Comparison of ENCODE assay signal across 23 cellular contexts in genomic region chr2:105681927-105682326, GRCh38.
A peak's percentile ranks its signal among the peaks of the same experiment; 100 is the strongest.
DNase-seq lines count a peak whose midpoint lies in the region; ATAC-seq and TF ChIP-seq lines count a peak whose summit lies in the region.
"Had no signal": no experiment of that assay in that cellular context is flagged by ENCODE, and none has a peak within 500 bp of the region (broad histone marks: within the 10 kb centered on the region; RNA-seq: fewer than 3 reads in every experiment).

No MANE protein-coding gene starts in this region.

- H3K4me3 ChIP-seq in KMS-11 (IDR thresholded peaks at IDR 0.05; ENCODE audit: insufficient read depth, low read depth, low read length) (no peak overlapping the region), sigmoid colon (no peak overlapping the region)
- H3K4me3 ChIP-seq: A549; BLaER1 treated with 17β-estradiol and CSF1 and Interleukin-3, amounts not matched to agents 10 nM and 100 nM; HAP-1 had no signal

- H3K4me1 ChIP-seq in KMS-11 (ENCODE audit: low read depth, poor library complexity, severe bottlenecking) (peaks cover 23% of the 10 kb centered on the region), sigmoid colon (no peaks in the 10 kb centered on the region)
- H3K4me1 ChIP-seq: A549, BE2C, HAP-1 had no signal

- WGBS in sigmoid colon, 2 donors = 93% methylated on average over 2 of the region's 2 CpGs

- TF ChIP-seq CTCF in KMS-11 (conservative IDR thresholded peaks at IDR 0.05; ENCODE audit: low read depth, low read length) = no peak
- TF ChIP-seq CTCF in sigmoid colon (IDR thresholded peaks at IDR 0.05) = no peak

- no peak overlapping the region for H3K4me3 Mint-ChIP-seq in T-helper 17 cell
- H3K4me3 Mint-ChIP-seq: CD14-positive monocyte; CD4-positive, alpha-beta T cell; CD8-positive, alpha-beta memory T cell; HFFc6 had no signal

- H3K27me3 Mint-ChIP-seq in T-helper 17 cell = peaks cover 7% of the 10 kb centered on the region
- H3K27me3 Mint-ChIP-seq: CD4-positive, alpha-beta T cell had no signal

- H3K9me3 ChIP-seq in T-helper 17 cell (ENCODE audit: control insufficient read depth, low read length, poor library complexity, severe bottlenecking) = no peaks in the 10 kb centered on the region
- H3K9me3 ChIP-seq in sigmoid colon = no peaks in the 10 kb centered on the region
- H3K9me3 ChIP-seq: A549, BE2C, HAP-1 had no signal

- H3K27ac ChIP-seq in KMS-11 (no peak overlapping the region), sigmoid colon (no peak overlapping the region)
- H3K27ac ChIP-seq: A549 had no signal

- H2AFZ ChIP-seq in KMS-11 (ENCODE audit: low read depth) = no peak overlapping the region

- TF ChIP-seq POLR2A in sigmoid colon (IDR thresholded peaks at IDR 0.05) = no peak

- H3K36me3 Mint-ChIP-seq in T-helper 17 cell (ENCODE audit: low read depth) = no peaks in the 10 kb centered on the region
- H3K36me3 Mint-ChIP-seq: CD14-positive monocyte had no signal

- H3K79me2 ChIP-seq in KMS-11 (ENCODE audit: insufficient read depth, low read depth) = no peaks in the 10 kb centered on the region

- TF ChIP-seq EP300 in sigmoid colon (IDR thresholded peaks at IDR 0.05) = no peak

- H4K20me1 ChIP-seq in KMS-11 (ENCODE audit: insufficient read depth) = no peaks in the 10 kb centered on the region
- H4K20me1 ChIP-seq: BLaER1 treated with 17β-estradiol and CSF1 and Interleukin-3, amounts not matched to agents 10 nM and 100 nM had no signal

- peak; percentile 20 for ATAC-seq in T-helper 17 cell
- ATAC-seq: A549 had no signal

- no peaks in the 10 kb centered on the region for H3K36me3 ChIP-seq in KMS-11 (ENCODE audit: insufficient read depth)
- H3K36me3 ChIP-seq in sigmoid colon = no peaks in the 10 kb centered on the region
- H3K36me3 ChIP-seq: BE2C; BLaER1 treated with 17β-estradiol and CSF1 and Interleukin-3, amounts not matched to agents 10 nM and 100 nM; HAP-1 had no signal

- H3K9ac ChIP-seq in KMS-11 = no peak overlapping the region
- H3K9ac ChIP-seq: BLaER1 treated with 17β-estradiol and CSF1 and Interleukin-3, amounts not matched to agents 10 nM and 100 nM had no signal

- H3K4me1 Mint-ChIP-seq in T-helper 17 cell = peaks cover 11% of the 10 kb centered on the region

- H3K4me2 ChIP-seq in KMS-11 = peak overlapping the region; percentile 30; the same call in 1 of the 2 replicates
- H3K4me2 ChIP-seq: A549 had no signal

- H3K27ac Mint-ChIP-seq in T-helper 17 cell = no peak overlapping the region
- H3K27ac Mint-ChIP-seq: CD4-positive, alpha-beta T cell; HFFc6 had no signal

- DNase-seq in NCI-H526 (lab: John Stamatoyannopoulos, UW) = peak; percentile 89 to 91
- DNase-seq in NCI-H526 treated with DMSO at 0.1 percent for 48 hours (lab: John Stamatoyannopoulos, UW) = no peak
- no peak for DNase-seq in T-helper 17 cell
- DNase-seq in renal cortical epithelial cell (ENCODE audit: low read depth) = peak; percentile 21
- no peak for DNase-seq in MV-4-11 (lab: John Stamatoyannopoulos, UW)
- no peak for DNase-seq in sigmoid colon
- DNase-seq: 8988T; ACHN; AML-193; BE2C; CD4-positive, alpha-beta T cell; CD8-positive, alpha-beta memory T cell; DMS 273 treated with DMSO at 0.1 percent for 48 hours; DMS79; EL; GDM1; GOT3; HFFc6 had no signal

- intact Hi-C loops in sigmoid colon (cut with DNase I) = no loop called here

- H3K27me3 ChIP-seq in KMS-11 (ENCODE audit: insufficient read depth, low read depth) (no peaks in the 10 kb centered on the region), sigmoid colon (no peaks in the 10 kb centered on the region)
- H3K27me3 ChIP-seq: BE2C; BLaER1 treated with 17β-estradiol and CSF1 and Interleukin-3, amounts not matched to agents 10 nM and 100 nM had no signal

Comparison
In these comparisons a context has a peak if more than half of its experiments do, and no peak if none do; other contexts are left out.
1. DNase-seq: peak in NCI-H526 (2 of 2) and renal cortical epithelial cell (single experiment); none in NCI-H526 treated with DMSO at 0.1 percent for 48 hours (single experiment), T-helper 17 cell (0 of 3), MV-4-11 (single experiment) and sigmoid colon (single experiment).